In the genomic region with DNA sequence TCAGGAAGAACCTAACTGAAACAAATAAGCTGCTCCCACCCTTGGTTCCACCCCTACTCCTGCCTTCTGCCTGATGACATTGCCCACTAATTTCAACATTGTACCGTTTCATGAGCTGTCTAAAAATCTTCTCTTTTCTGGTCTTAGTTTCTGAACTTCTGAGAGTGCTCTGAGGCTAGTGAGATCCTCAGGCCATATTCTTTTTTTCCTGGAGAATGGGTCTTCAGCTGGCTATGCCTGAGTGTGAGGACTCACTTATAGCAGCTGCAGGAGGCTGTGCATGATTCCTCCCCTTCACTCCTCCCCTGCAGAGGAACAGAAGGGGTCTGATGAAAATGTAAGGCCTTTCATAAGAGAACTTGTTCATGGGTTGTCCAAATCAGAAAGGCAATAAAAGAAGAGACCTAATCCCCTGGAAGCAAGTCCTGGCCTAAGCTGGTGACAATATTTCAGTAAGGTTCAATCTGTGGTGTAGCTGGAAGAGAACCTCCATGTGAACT, we compare ENCODE assay signal across 11 cellular contexts. TPM values are rescaled to one million over a fixed set of nuclear protein-coding genes. Genes with fewer than 3 reads are reported as not detected.
DNase-seq lines count a peak whose midpoint lies in the region; ATAC-seq and TF ChIP-seq lines count a peak whose summit lies in the region.
"Had no signal": no experiment of that assay in that cellular context is flagged by ENCODE, and none has a peak within 500 bp of the region (broad histone marks: within the 10 kb centered on the region; RNA-seq: fewer than 3 reads in every experiment).

No MANE protein-coding gene starts in this region.

- H3K4me1 ChIP-seq in gastroesophageal sphincter = peaks cover 0 to 55% (median 16%) of the 10 kb centered on the region in 3 donors
- H3K4me1 ChIP-seq: BLaER1 had no signal

- H3K4me3 Mint-ChIP-seq in progenitor cell of endocrine pancreas (ENCODE audit: low read depth) = peak overlapping the region; percentile 97
- H3K4me3 Mint-ChIP-seq in CD4-positive, alpha-beta T cell = no peak overlapping the region

- no peak for TF ChIP-seq CTCF in AG04450 (IDR thresholded peaks at IDR 0.05; ENCODE audit: low read depth, low read length)
- no peak for TF ChIP-seq CTCF in VCaP (conservative IDR thresholded peaks at IDR 0.05)
- TF ChIP-seq CTCF in gastroesophageal sphincter (IDR thresholded peaks at IDR 0.05) = no peak
- no peak for TF ChIP-seq CTCF in progenitor cell of endocrine pancreas (IDR thresholded peaks at IDR 0.05; ENCODE audit: unreplicated experiment)
- TF ChIP-seq CTCF in CD4-positive, alpha-beta T cell (IDR thresholded peaks at IDR 0.05) = no peak

- H3K27ac Mint-ChIP-seq in progenitor cell of endocrine pancreas = peak overlapping the region; percentile 99
- H3K27ac Mint-ChIP-seq in CD4-positive, alpha-beta T cell = no peak overlapping the region

- 0 to 23% methylated on average over 1 of the region's 1 CpG for WGBS in gastroesophageal sphincter (ENCODE audit: low coverage in 1 of 2), 2 donors

- peaks cover 85% of the 10 kb centered on the region for H3K4me1 Mint-ChIP-seq in progenitor cell of endocrine pancreas (ENCODE audit: low read depth)
- H3K4me1 Mint-ChIP-seq in CD4-positive, alpha-beta T cell (ENCODE audit: low read depth) = no peaks in the 10 kb centered on the region

- H3K9me3 ChIP-seq in AG04450 (ENCODE audit: control insufficient read depth, insufficient read depth, low read length) (no peaks in the 10 kb centered on the region), gastroesophageal sphincter (no peaks in the 10 kb centered on the region)
- no peaks in the 10 kb centered on the region for H3K9me3 ChIP-seq in CD4-positive, alpha-beta T cell (ENCODE audit: control insufficient read depth, low read length)

- H3K27ac ChIP-seq in AG04450 (ENCODE audit: low read depth, low read length) = peak overlapping the region; percentile 31
- H3K27ac ChIP-seq in VCaP = peak overlapping the region; percentile 77
- H3K27ac ChIP-seq in gastroesophageal sphincter = peak overlapping the region; percentile 90 to 99 (median 98)
- H3K27ac ChIP-seq in CD4-positive, alpha-beta T cell (ENCODE audit: low read depth, low read length) = no peak overlapping the region
- H3K27ac ChIP-seq: BLaER1 had no signal

- no peak for DNase-seq in AG04450 (ENCODE audit: low read depth, low spot score)
- no peak for DNase-seq in progenitor cell of endocrine pancreas (ENCODE audit: low spot score, unreplicated experiment)
- DNase-seq in effector CD8-positive, alpha-beta T cell (lab: John Stamatoyannopoulos, UW) = no peak
- DNase-seq in NCI-H345 treated with DMSO at 0.1 percent for 48 hours (lab: John Stamatoyannopoulos, UW; ENCODE audit: unreplicated experiment) = no peak
- DNase-seq in sciatic nerve (ENCODE audit: low spot score) = no peak
- DNase-seq in CD4-positive, alpha-beta T cell = no peak
- DNase-seq: Calu3 had no signal

- no peak for TF ChIP-seq EP300 in gastroesophageal sphincter (IDR thresholded peaks at IDR 0.05)

- H3K36me3 Mint-ChIP-seq in progenitor cell of endocrine pancreas (ENCODE audit: insufficient read depth) = peaks cover 15% of the 10 kb centered on the region
- H3K36me3 Mint-ChIP-seq in CD4-positive, alpha-beta T cell (ENCODE audit: low read depth) = no peaks in the 10 kb centered on the region

- intact Hi-C loops in sciatic nerve (cut with DNase I) = no loop called here
- intact Hi-C loops in CD4-positive, alpha-beta T cell (cut with DNase I, micrococcal nuclease) = no loop called here

- H3K36me3 ChIP-seq in gastroesophageal sphincter = no peaks in the 10 kb centered on the region
- H3K36me3 ChIP-seq: BLaER1 had no signal

- POLR2A ChIA-PET in AG04450 (lab: Yijun Ruan, JAX) = interaction anchor here (0.8 to 5.2 kb wide), 6 partner anchors 9 to 32 kb away, joined by 3 to 42 read pairs (median 8); a partner anchor contains a TSS
- POLR2A ChIA-PET in CD4-positive, alpha-beta T cell (lab: Charles Lee) = no interaction called here

- no peak overlapping the region for H3K4me3 ChIP-seq in AG04450 (ENCODE audit: low read depth, low read length)
- peak overlapping the region in 1 of 2 donors; percentile 54 for H3K4me3 ChIP-seq in gastroesophageal sphincter
- H3K4me3 ChIP-seq: BLaER1 had no signal

- ATAC-seq in gastroesophageal sphincter (no peak), sciatic nerve (no peak)
- ATAC-seq in CD4-positive, alpha-beta T cell (ENCODE audit: poor library complexity) = no peak

- no peak for TF ChIP-seq POLR2A in gastroesophageal sphincter (IDR thresholded peaks at IDR 0.05)

- CTCF ChIA-PET in AG04450 (lab: Charles Lee) = interaction anchor here (0.6 to 3.1 kb wide), 6 partner anchors 12 to 265 kb away, joined by 3 to 16 read pairs (median 5); a partner anchor contains a TSS
- CTCF ChIA-PET in CD4-positive, alpha-beta T cell (lab: Charles Lee) = no interaction called here

- no peaks in the 10 kb centered on the region for H3K27me3 Mint-ChIP-seq in progenitor cell of endocrine pancreas
- peaks cover 24% of the 10 kb centered on the region for H3K27me3 Mint-ChIP-seq in CD4-positive, alpha-beta T cell

- no peaks in the 10 kb centered on the region for H3K9me3 Mint-ChIP-seq in progenitor cell of endocrine pancreas (ENCODE audit: low read depth)
- H3K9me3 Mint-ChIP-seq in CD4-positive, alpha-beta T cell = no peaks in the 10 kb centered on the region

- H3K27me3 ChIP-seq in AG04450 (ENCODE audit: control insufficient read depth, insufficient read depth, low read length) = no peaks in the 10 kb centered on the region
- H3K27me3 ChIP-seq in gastroesophageal sphincter = no peaks in the 10 kb centered on the region
- no peaks in the 10 kb centered on the region for H3K27me3 ChIP-seq in CD4-positive, alpha-beta T cell (ENCODE audit: control insufficient read depth, insufficient read depth, low read length)
- H3K27me3 ChIP-seq: BLaER1 had no signal

RNA-seq across cellular contexts. Expression of a gene that starts 11.1 kb away (rescaled TPM):
- 5.4 and 5.8 TPM in 2 replicates for polyA plus RNA-seq in AG04450 (2011; rRNA removed)
- 3.6 and 4.2 TPM in 2 replicates for polyA minus RNA-seq in AG04450 (2011; rRNA and poly(A)+ RNA removed)
- total RNA-seq in gastroesophageal sphincter (10 to 100 TPM in 3 of 4 donors, 1 to 10 TPM in 1; 8.6 to 20.2 (median 15.3) TPM), progenitor cell of endocrine pancreas (13.7 TPM in 2 replicates), sciatic nerve (10.0 TPM)
- not detected for total RNA-seq in CD4-positive, alpha-beta T cell
- total RNA-seq: A673 had no signal

RNA-seq across cellular contexts. Expression of a gene that starts 17.0 kb away (rescaled TPM):
- 3.1 and 4.1 TPM in 2 replicates for polyA plus RNA-seq in AG04450 (2011; rRNA removed)
- polyA minus RNA-seq in AG04450 (2011; rRNA and poly(A)+ RNA removed) = 2.4 and 3.0 TPM in 2 replicates
- total RNA-seq in gastroesophageal sphincter (1 to 10 TPM; 3.1 to 7.0 (median 5.0) TPM), progenitor cell of endocrine pancreas (17.9 and 18.6 TPM in 2 replicates), sciatic nerve (3.9 TPM)
- not detected for total RNA-seq in CD4-positive, alpha-beta T cell
- total RNA-seq: A673 had no signal

RNA-seq across cellular contexts. Expression of a gene that starts 23.7 kb away (rescaled TPM):
- polyA plus RNA-seq in AG04450 (2011; rRNA removed) = 2.6 and 2.9 TPM in 2 replicates
- 1.7 and 2.2 TPM in 2 replicates for polyA minus RNA-seq in AG04450 (2011; rRNA and poly(A)+ RNA removed)
- total RNA-seq in gastroesophageal sphincter (1 to 10 TPM in 1 of 4 donors, under 1 TPM in 2, not detected in 1; 0.23 to 2.3 (median 0.27) TPM), progenitor cell of endocrine pancreas (27.4 and 31.2 TPM in 2 replicates), sciatic nerve (0.98 TPM)
- total RNA-seq in CD4-positive, alpha-beta T cell = under 1 TPM; 0.14 to 0.22 TPM
- total RNA-seq: A673 had no signal

RNA-seq across cellular contexts. Expression of a gene that starts 24.0 kb away (rescaled TPM):
- polyA plus RNA-seq in AG04450 (2011; rRNA removed) = 48.3 and 51.0 TPM in 2 replicates
- polyA minus RNA-seq in AG04450 (2011; rRNA and poly(A)+ RNA removed) = 37.7 and 49.7 TPM in 2 replicates
- 10 to 100 TPM; 11.0 to 34.6 (median 29.3) TPM for total RNA-seq in gastroesophageal sphincter
- total RNA-seq in progenitor cell of endocrine pancreas = 12.6 and 18.1 TPM in 2 replicates
- total RNA-seq in sciatic nerve = 20.1 TPM
- not detected for total RNA-seq in CD4-positive, alpha-beta T cell
- total RNA-seq: A673 had no signal

RNA-seq across cellular contexts. Expression of a gene that starts 28.1 kb away (rescaled TPM):
- 1.2 and 1.3 TPM in 2 replicates for polyA plus RNA-seq in AG04450 (2011; rRNA removed)
- polyA minus RNA-seq in AG04450 (2011; rRNA and poly(A)+ RNA removed) = 0.91 and 2.1 TPM in 2 replicates
- 10 to 100 TPM in 1 of 4 donors, under 1 TPM in 1, not detected in 2; 0.46 to 12.7 TPM for total RNA-seq in gastroesophageal sphincter
- 0.38 TPM in 1 of 2 replicates, not detected in the other for total RNA-seq in progenitor cell of endocrine pancreas
- 15.8 TPM for total RNA-seq in sciatic nerve
- not detected for total RNA-seq in CD4-positive, alpha-beta T cell
- total RNA-seq: A673 had no signal

Comparison
In these comparisons a context has a peak if more than half of its experiments do, and no peak if none do; other contexts are left out.
1. RNA of a gene that starts 11.1 kb away (total RNA-seq): 8.6 to 20.2 TPM in gastroesophageal sphincter, 13.7 TPM in progenitor cell of endocrine pancreas and 10.0 TPM in sciatic nerve (single experiment); not detected in CD4-positive, alpha-beta T cell; every median in the first group is over 4 times any median in the second.